22 cellular contexts compared by ENCODE assay signal in genomic region chr5:157977957-157978505, GRCh38.
DNase-seq lines count a peak whose midpoint lies in the region; ATAC-seq, FAIRE-seq and TF ChIP-seq lines count a peak whose summit lies in the region.
"Had no signal": no experiment of that assay in that cellular context is flagged by ENCODE, and none has a peak within 500 bp of the region (broad histone marks: within the 10 kb centered on the region; RNA-seq: fewer than 3 reads in every experiment).

No MANE protein-coding gene starts in this region.

- 58 to 71% methylated on average over 3 of the region's 3 CpGs for WGBS in pancreas, 2 donors

- FAIRE-seq in pancreas (lab: Jason Lieb, UNC) = no peak
- FAIRE-seq: astrocyte, endothelial cell of umbilical vein, GM12878 had no signal

- no peaks in the 10 kb centered on the region for H3K27me3 ChIP-seq in left ventricle myocardium inferior (ENCODE audit: low read depth)
- H3K27me3 ChIP-seq in pancreas = no peaks in the 10 kb centered on the region
- H3K27me3 ChIP-seq: vagina had no signal

- no peaks in the 10 kb centered on the region for H3K9me3 ChIP-seq in left ventricle myocardium inferior (replicated peaks)
- no peaks in the 10 kb centered on the region for H3K9me3 ChIP-seq in pancreas
- H3K9me3 ChIP-seq: prostate gland, vagina had no signal

- H3K4me3 ChIP-seq in left ventricle myocardium inferior (no peak overlapping the region), pancreas (no peak overlapping the region)
- H3K4me3 ChIP-seq: GM12878, prostate gland, vagina had no signal

- no peak for TF ChIP-seq CTCF in left ventricle myocardium inferior (IDR thresholded peaks at IDR 0.05; ENCODE audit: borderline replicate concordance)
- TF ChIP-seq CTCF in pancreas (IDR thresholded peaks at IDR 0.05) = no peak

- peak in 3 of 4 donors; percentile 25 to 51 (median 45) for ATAC-seq in pancreas
- ATAC-seq: GM12878; stimulated activated naive CD8-positive, alpha-beta T cell treated with anti-CD3 and anti-CD28 coated beads, Interleukin-15, amount 100 ng/mL, for 72 hours had no signal

- H3K27ac ChIP-seq in left ventricle myocardium inferior (replicated peaks) (peak overlapping the region; percentile 56), pancreas (no peak overlapping the region)
- H3K27ac ChIP-seq: prostate gland, RWPE1, vagina had no signal

- H3K4me1 ChIP-seq in left ventricle myocardium inferior (peaks cover 5% of the 10 kb centered on the region), pancreas (no peaks in the 10 kb centered on the region)
- H3K4me1 ChIP-seq: prostate gland, vagina had no signal

- intact Hi-C loops in left ventricle myocardium inferior (cut with micrococcal nuclease) (no loop called here), pancreas (cut with DNase I) (no loop called here)

- peak; percentile 2 for DNase-seq in NCI-H146 (lab: John Stamatoyannopoulos, UW)
- DNase-seq in NCI-H146 treated with DMSO at 0.1 percent for 48 hours (lab: John Stamatoyannopoulos, UW; ENCODE audit: unreplicated experiment) = no peak
- DNase-seq in NCI-H2227 treated with DMSO at 0.1 percent for 48 hours (lab: John Stamatoyannopoulos, UW) = peak; percentile 9
- peak; percentile 24 for DNase-seq in left ventricle myocardium inferior
- no peak for DNase-seq in pancreas
- no peak for DNase-seq in NCI-H1417 treated with DMSO at 0.1 percent for 48 hours (lab: John Stamatoyannopoulos, UW)
- no peak for DNase-seq in middle frontal gyrus (ENCODE audit: extremely low spot score, low spot score)
- DNase-seq in NAMALWA (ENCODE audit: low spot score) = no peak
- DNase-seq: activated naive CD8-positive, alpha-beta T cell treated with anti-CD3 and anti-CD28 coated beads for 36 hours; activated T-cell treated with anti-CD3 and anti-CD28 coated beads for 4 hours; caudate nucleus; islet precursor cell; NCI-H2029; NCI-H345; stimulated activated naive CD8-positive, alpha-beta T cell treated with anti-CD3 and anti-CD28 coated beads, Interleukin-15, amount 100 ng/mL, for 72 hours; T-helper 2 cell had no signal

- no peaks in the 10 kb centered on the region for H3K36me3 ChIP-seq in left ventricle myocardium inferior
- H3K36me3 ChIP-seq in pancreas = no peaks in the 10 kb centered on the region
- H3K36me3 ChIP-seq: prostate gland, vagina had no signal

Comparison
In these comparisons a context has a peak if more than half of its experiments do, and no peak if none do; other contexts are left out.
1. DNase-seq: peak in NCI-H146 (single experiment), NCI-H2227 treated with DMSO at 0.1 percent for 48 hours (single experiment) and left ventricle myocardium inferior (single experiment); none in NCI-H146 treated with DMSO at 0.1 percent for 48 hours (single experiment), pancreas (0 of 6), NCI-H1417 treated with DMSO at 0.1 percent for 48 hours (single experiment), middle frontal gyrus (single experiment) and NAMALWA (single experiment).